8 cellular contexts compared by ENCODE assay signal in the genomic region with DNA sequence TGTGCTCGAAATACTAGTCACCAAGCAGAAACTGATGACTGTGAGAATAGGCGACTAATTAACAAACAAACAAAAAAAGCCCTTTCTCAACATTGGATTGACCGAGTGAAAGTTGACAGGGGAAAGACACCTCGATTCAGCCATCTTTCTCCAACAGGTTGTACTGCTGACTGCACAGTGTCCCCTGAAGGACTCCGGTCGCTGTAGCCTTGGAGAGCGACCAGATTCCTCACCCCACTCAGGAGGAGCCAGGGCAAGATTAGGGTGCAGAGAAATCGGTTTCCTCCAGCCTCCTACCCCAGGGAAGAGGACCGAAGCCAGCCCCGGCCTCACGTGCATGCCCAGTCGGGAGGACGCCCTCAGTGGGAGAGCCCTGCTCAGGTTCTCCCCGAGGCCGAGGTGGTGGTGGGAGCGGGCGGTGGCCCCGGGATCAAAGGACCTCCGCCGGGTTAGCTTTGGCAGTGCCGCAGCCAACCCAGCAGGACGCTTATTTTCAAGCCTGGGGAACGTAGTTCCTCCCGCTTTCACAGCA. TPM values are rescaled to one million over a fixed set of nuclear protein-coding genes. Genes with fewer than 3 reads are reported as not detected.
DNase-seq lines count a peak whose midpoint lies in the region; FAIRE-seq and TF ChIP-seq lines count a peak whose summit lies in the region.

No MANE protein-coding gene starts in this region.

- no peak for FAIRE-seq in H54 (lab: Jason Lieb, UNC)

- no peak for TF ChIP-seq CTCF in GM12875 (IDR thresholded peaks at IDR 0.05; ENCODE audit: borderline replicate concordance, insufficient read depth, low read depth, low read length)
- no peak for TF ChIP-seq CTCF in epithelial cell of esophagus (IDR thresholded peaks at IDR 0.05; ENCODE audit: insufficient read depth, low read depth, low read length, missing control alignments)

- H3K36me3 ChIP-seq in KOPT-K1 (ENCODE audit: insufficient read depth, low read length) = no peaks in the 10 kb centered on the region

- H3K27ac ChIP-seq in KOPT-K1 (ENCODE audit: low read depth, low read length, poor library complexity, severe bottlenecking) = peak overlapping the region; percentile 94
- peak overlapping the region; percentile 94 for H3K27ac ChIP-seq in substantia nigra (ENCODE audit: low read depth, low read length, poor library complexity, severe bottlenecking)

- H3K4me3 ChIP-seq in GM12875 (ENCODE audit: low read depth, low read length) (peak overlapping the region; percentile 86), epithelial cell of esophagus (ENCODE audit: low read length) (peak overlapping the region; percentile 74)

- no peaks in the 10 kb centered on the region for H3K9me3 ChIP-seq in KOPT-K1 (ENCODE audit: insufficient read depth, low read length, poor library complexity, severe bottlenecking)

- DNase-seq in H54 (ENCODE audit: insufficient read length, low spot score) (peak; percentile 41), epithelial cell of esophagus (ENCODE audit: low read depth) (peak; percentile 29), mucosa of gallbladder (ENCODE audit: low spot score) (peak; percentile 29), substantia nigra (lab: John Stamatoyannopoulos, UW) (peak in 39 of 49 donors; percentile 20 to 85 (median 62)), GDM1 (lab: John Stamatoyannopoulos, UW) (no peak)
- peak; percentile 53 for DNase-seq in activated CD4-positive, CD25-positive, alpha-beta regulatory T cell treated with anti-CD3 and anti-CD28 coated beads, Interleukin-2, amount 50 U/mL, for 72 hours

- no peak for TF ChIP-seq POLR2A in H54 (IDR thresholded peaks at IDR 0.05; ENCODE audit: low read depth, low read length)

RNA-seq across cellular contexts. Expression of gene RAP1GDS1, which starts 1.1 kb away (rescaled TPM):
- 33.4 TPM for total RNA-seq in mucosa of gallbladder
